In the genomic region with DNA sequence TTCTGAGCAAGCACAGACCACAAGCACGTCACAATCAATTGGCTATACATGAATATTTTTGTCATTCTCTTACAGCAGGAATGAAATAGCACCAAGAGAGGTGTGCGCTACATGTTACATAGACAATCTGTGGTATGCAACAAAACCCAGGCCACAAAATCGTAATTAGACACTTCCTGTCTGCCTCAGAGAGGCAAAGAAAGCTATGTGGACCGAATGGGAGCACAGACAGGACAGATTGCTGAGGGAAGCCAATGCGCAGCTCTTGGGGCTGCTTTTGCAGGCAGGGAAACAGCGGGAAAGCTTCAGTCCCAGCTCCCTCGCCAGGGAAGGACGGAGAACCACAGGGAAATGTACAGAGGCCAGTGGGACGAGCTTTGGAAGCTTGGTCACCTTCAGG, we compare ENCODE assay signal across 22 cellular contexts. TPM values are rescaled to one million over a fixed set of nuclear protein-coding genes. Genes with fewer than 3 reads are reported as not detected.
A peak's percentile ranks its signal among the peaks of the same experiment; 100 is the strongest.
DNase-seq lines count a peak whose midpoint lies in the region; ATAC-seq and TF ChIP-seq lines count a peak whose summit lies in the region.
"Had no signal": no experiment of that assay in that cellular context is flagged by ENCODE, and none has a peak within 500 bp of the region (broad histone marks: within the 10 kb centered on the region; RNA-seq: fewer than 3 reads in every experiment).

No MANE protein-coding gene starts in this region.

- no peak for TF ChIP-seq RAD21 in IMR-90 (IDR thresholded peaks at IDR 0.05; ENCODE audit: low read length)

- no peaks in the 10 kb centered on the region for H3K9me3 ChIP-seq in IMR-90 (ENCODE audit: control insufficient read depth, insufficient read depth, low read length)
- H3K9me3 ChIP-seq in adipocyte (ENCODE audit: control insufficient read depth, low read length) = no peaks in the 10 kb centered on the region
- no peaks in the 10 kb centered on the region for H3K9me3 ChIP-seq in BE2C
- H3K9me3 ChIP-seq in upper lobe of right lung = no peaks in the 10 kb centered on the region
- H3K9me3 ChIP-seq: breast epithelium, left ventricle myocardium inferior, pancreas, right lobe of liver, tibial nerve had no signal

- dilution Hi-C loops in IMR-90 (cut with HindIII; ENCODE audit: low sequenced_read_pairs, unreplicated experiment) = no loop called here

- peak overlapping the region; percentile 90 for H3K14ac ChIP-seq in IMR-90 (replicated peaks; ENCODE audit: low read depth, low read length)

- peak overlapping the region; percentile 90 for H2BK120ac ChIP-seq in IMR-90 (ENCODE audit: low read depth, low read length)

- 32% methylated on average over 4 of the region's 9 CpGs; no CpG with 5 or more reads in 1 of the 2 experiments for WGBS in IMR-90 (ENCODE audit: extremely low coverage in 2 of 2, insufficient read length in 1 of 2), 2 experiments

- TF ChIP-seq CTCF in AG10803 (conservative IDR thresholded peaks at IDR 0.05; ENCODE audit: low read length) (no peak), IMR-90 (conservative IDR thresholded peaks at IDR 0.05; ENCODE audit: low read depth, low read length) (no peak), BE2C (IDR thresholded peaks at IDR 0.05; ENCODE audit: low read depth, low read length) (no peak), upper lobe of right lung (IDR thresholded peaks at IDR 0.05) (no peak)

- DNase-seq in AG10803 (ENCODE audit: low read depth) = peak; percentile 29
- peak; percentile 33 for DNase-seq in IMR-90
- DNase-seq in adipocyte (ENCODE audit: low read depth) = peak; percentile 17
- peak; percentile 72 for DNase-seq in islet precursor cell
- DNase-seq in BE2C = no peak
- DNase-seq in upper lobe of right lung = no peak
- no peak for DNase-seq in activated CD8-positive, alpha-beta T cell treated with anti-CD3 and anti-CD28 coated beads, Interleukin-2, amount 10 ng/mL, durations not matched to agents 7 days and 5 days
- DNase-seq: activated B cell treated with CpG ODN at 0.5 μM for 24 hours; activated CD4-positive, alpha-beta memory T cell treated with anti-CD3 and anti-CD28 coated beads, Interleukin-2, amount 10 ng/mL, durations not matched to agents 7 days and 5 days; activated T-cell treated with anti-CD3 and anti-CD28 coated beads, Interleukin-2, amount 50 U/mL, for 24 hours; dorsolateral prefrontal cortex; left ventricle myocardium inferior; NCI-H1694; NK-92 treated with Interleukin-12 subunit alpha and Interleukin-12 subunit beta, amount 100 ng/mL, for 24 hours; pancreas; right lobe of liver; stimulated activated naive CD8-positive, alpha-beta T cell treated with anti-CD3 and anti-CD28 coated beads, Interleukin-15, Interleukin-2, amounts not matched to agents 100 U/mL and 50 U/mL, for 24 hours had no signal

- peak overlapping the region; percentile 84; the same call in 2 of the 3 replicates for H2BK15ac ChIP-seq in IMR-90 (ENCODE audit: low read depth, low read length)

- POLR2A ChIA-PET in IMR-90 (lab: Charles Lee; ENCODE audit: unreplicated experiment) = interaction anchor here (0.6 kb wide), 1 partner anchor 44 kb away, joined by 4 read pairs; no protein-coding TSS in a partner anchor
- POLR2A ChIA-PET in activated CD8-positive, alpha-beta T cell treated with anti-CD3 and anti-CD28 coated beads, Interleukin-2, amount 10 ng/mL, durations not matched to agents 7 days and 5 days (lab: Charles Lee) = no interaction called here

- H4K5ac ChIP-seq in IMR-90 (ENCODE audit: low read depth, low read length) = peak overlapping the region; percentile 90

- peak overlapping the region; percentile 62; the same call in 1 of the 2 replicates for H3K23ac ChIP-seq in IMR-90 (ENCODE audit: low read depth, low read length)

- no peaks in the 10 kb centered on the region for H3K9me3 Mint-ChIP-seq in activated CD8-positive, alpha-beta T cell treated with anti-CD3 and anti-CD28 coated beads, Interleukin-2, amount 10 ng/mL, durations not matched to agents 7 days and 5 days (ENCODE audit: insufficient read depth)
- H3K9me3 Mint-ChIP-seq: activated B cell treated with CpG ODN at 0.5 μM for 24 hours; activated CD4-positive, alpha-beta memory T cell treated with anti-CD3 and anti-CD28 coated beads, Interleukin-2, amount 10 ng/mL, durations not matched to agents 7 days and 5 days; activated naive CD4-positive, alpha-beta T cell treated with anti-CD3 and anti-CD28 coated beads, Interleukin-2, amount 50 U/mL, for 72 hours; activated T-cell treated with anti-CD3 and anti-CD28 coated beads, Interleukin-2, amount 50 U/mL, for 24 hours had no signal

- no peaks in the 10 kb centered on the region for H3K36me3 Mint-ChIP-seq in activated CD8-positive, alpha-beta T cell treated with anti-CD3 and anti-CD28 coated beads, Interleukin-2, amount 10 ng/mL, durations not matched to agents 7 days and 5 days (ENCODE audit: low read depth)
- H3K36me3 Mint-ChIP-seq: activated naive CD4-positive, alpha-beta T cell treated with anti-CD3 and anti-CD28 coated beads, Interleukin-2, amount 50 U/mL, for 72 hours had no signal

- CTCF ChIA-PET in IMR-90 (lab: Yijun Ruan, JAX) = interaction anchor here (1.0 kb wide), 1 partner anchor 42 kb away, joined by 3 read pairs; no protein-coding TSS in a partner anchor
- CTCF ChIA-PET in activated CD8-positive, alpha-beta T cell treated with anti-CD3 and anti-CD28 coated beads, Interleukin-2, amount 10 ng/mL, durations not matched to agents 7 days and 5 days (lab: Charles Lee) = interaction anchor here (0.7 kb wide), 1 partner anchor 103 kb away, joined by 3 read pairs; no protein-coding TSS in a partner anchor

- TF ChIP-seq POLR2A in IMR-90 (IDR thresholded peaks at IDR 0.05; ENCODE audit: low read depth, low read length) = no peak

- no peaks in the 10 kb centered on the region for H3K79me1 ChIP-seq in IMR-90 (ENCODE audit: low read depth in 1 of 2, low read length in 2 of 2)

- peak overlapping the region; percentile 65; the same call in 1 of the 2 replicates for H2AK5ac ChIP-seq in IMR-90 (ENCODE audit: low read depth, low read length)

- peaks cover 5% of the 10 kb centered on the region for H3K4me1 Mint-ChIP-seq in activated CD8-positive, alpha-beta T cell treated with anti-CD3 and anti-CD28 coated beads, Interleukin-2, amount 10 ng/mL, durations not matched to agents 7 days and 5 days (ENCODE audit: low read depth)

- peaks cover 22% of the 10 kb centered on the region for H3K27me3 Mint-ChIP-seq in activated CD8-positive, alpha-beta T cell treated with anti-CD3 and anti-CD28 coated beads, Interleukin-2, amount 10 ng/mL, durations not matched to agents 7 days and 5 days (ENCODE audit: low read depth)

- H3K9me1 ChIP-seq in IMR-90 (ENCODE audit: insufficient read depth, low read length) = peaks cover 17% of the 10 kb centered on the region

- intact Hi-C loops in IMR-90 (cut with micrococcal nuclease) = loop anchor here (2.0 to 5.0 kb wide), 2 partner anchors 32 to 54 kb away; no protein-coding TSS in a partner anchor
- intact Hi-C loops in upper lobe of right lung (cut with DNase I) = no loop called here

- peak overlapping the region; percentile 96 for H3K18ac ChIP-seq in IMR-90 (ENCODE audit: low read depth, low read length)

- peak overlapping the region; percentile 23; the same call in 1 of the 2 replicates for H3K4me2 ChIP-seq in IMR-90 (ENCODE audit: low read depth, low read length)

- no peak overlapping the region for H3K4me3 Mint-ChIP-seq in activated CD8-positive, alpha-beta T cell treated with anti-CD3 and anti-CD28 coated beads, Interleukin-2, amount 10 ng/mL, durations not matched to agents 7 days and 5 days
- H3K4me3 Mint-ChIP-seq: activated B cell treated with CpG ODN at 0.5 μM for 24 hours; activated CD4-positive, alpha-beta memory T cell treated with anti-CD3 and anti-CD28 coated beads, Interleukin-2, amount 10 ng/mL, durations not matched to agents 7 days and 5 days; activated T-cell treated with anti-CD3 and anti-CD28 coated beads, Interleukin-2, amount 50 U/mL, for 24 hours had no signal

- ATAC-seq in IMR-90 (ENCODE audit: low read depth) = peak; percentile 12; the same call in 1 of the 2 replicates
- no peak for ATAC-seq in upper lobe of right lung
- ATAC-seq in GM19395 (IDR thresholded peaks at IDR 0.05; ENCODE audit: unreplicated experiment) = no peak
- ATAC-seq in activated CD8-positive, alpha-beta T cell treated with anti-CD3 and anti-CD28 coated beads, Interleukin-2, amount 10 ng/mL, durations not matched to agents 7 days and 5 days = no peak
- ATAC-seq: activated naive CD4-positive, alpha-beta T cell treated with anti-CD3 and anti-CD28 coated beads, Interleukin-2, amount 50 U/mL, for 72 hours; pancreas; right lobe of liver; Right ventricle myocardium inferior; stimulated activated naive CD8-positive, alpha-beta T cell treated with anti-CD3 and anti-CD28 coated beads, Interleukin-15, Interleukin-2, amounts not matched to agents 100 U/mL and 50 U/mL, for 24 hours had no signal

- H4K8ac ChIP-seq in IMR-90 (ENCODE audit: low read depth in 2 of 2, low read length in 2 of 2) = peak overlapping the region; percentile 7 to 86; a peak in 3 of 4 replicates

- no peak overlapping the region for H3K56ac ChIP-seq in IMR-90 (ENCODE audit: extremely low read depth, insufficient read depth, low read length)

- H3K36me3 ChIP-seq in IMR-90 (ENCODE audit: control insufficient read depth, insufficient read depth, low read length) = no peaks in the 10 kb centered on the region
- H3K36me3 ChIP-seq in adipocyte (ENCODE audit: control insufficient read depth, insufficient read depth, low read length, severe bottlenecking) = no peaks in the 10 kb centered on the region
- no peaks in the 10 kb centered on the region for H3K36me3 ChIP-seq in BE2C
- H3K36me3 ChIP-seq in upper lobe of right lung = no peaks in the 10 kb centered on the region
- H3K36me3 ChIP-seq: breast epithelium, pancreas, right lobe of liver had no signal

- no peak overlapping the region for H3K27ac Mint-ChIP-seq in activated CD8-positive, alpha-beta T cell treated with anti-CD3 and anti-CD28 coated beads, Interleukin-2, amount 10 ng/mL, durations not matched to agents 7 days and 5 days
- H3K27ac Mint-ChIP-seq: activated B cell treated with CpG ODN at 0.5 μM for 24 hours; activated CD4-positive, alpha-beta memory T cell treated with anti-CD3 and anti-CD28 coated beads, Interleukin-2, amount 10 ng/mL, durations not matched to agents 7 days and 5 days; activated naive CD4-positive, alpha-beta T cell treated with anti-CD3 and anti-CD28 coated beads, Interleukin-2, amount 50 U/mL, for 72 hours; activated T-cell treated with anti-CD3 and anti-CD28 coated beads, Interleukin-2, amount 50 U/mL, for 24 hours had no signal

- H3K4me1 ChIP-seq in IMR-90 (ENCODE audit: control insufficient read depth, insufficient read depth, low read length) (peaks cover 20% of the 10 kb centered on the region), adipocyte (ENCODE audit: control insufficient read depth, insufficient read depth, low read length) (peaks cover 23% of the 10 kb centered on the region), BE2C (no peaks in the 10 kb centered on the region; the same call in 1 of the 2 replicates), upper lobe of right lung (peaks cover 8% of the 10 kb centered on the region)
- H3K4me1 ChIP-seq: breast epithelium, pancreas, right lobe of liver, tibial nerve had no signal

- H3K9ac ChIP-seq in IMR-90 (ENCODE audit: low read depth, low read length) = no peak overlapping the region
- no peak overlapping the region for H3K9ac ChIP-seq in adipocyte (ENCODE audit: low read length)

- in situ Hi-C loops in IMR-90 (cut with MboI; ENCODE audit: low sequenced_read_pairs) = no loop called here

- H2BK20ac ChIP-seq in IMR-90 (ENCODE audit: low read depth, low read length) = peak overlapping the region; percentile 86

- H2AFZ ChIP-seq in IMR-90 (replicated peaks; ENCODE audit: low read length, poor library complexity) = peak overlapping the region; percentile 83

- H3K27me3 ChIP-seq in IMR-90 (ENCODE audit: control insufficient read depth, insufficient read depth, low read length) = no peaks in the 10 kb centered on the region
- no peaks in the 10 kb centered on the region for H3K27me3 ChIP-seq in adipocyte (replicated peaks; ENCODE audit: control insufficient read depth, insufficient read depth, low read length)
- no peaks in the 10 kb centered on the region for H3K27me3 ChIP-seq in BE2C
- H3K27me3 ChIP-seq in upper lobe of right lung = no peaks in the 10 kb centered on the region
- H3K27me3 ChIP-seq: breast epithelium, dorsolateral prefrontal cortex, pancreas, right lobe of liver, tibial nerve had no signal

- no peaks in the 10 kb centered on the region for H4K20me1 ChIP-seq in IMR-90 (ENCODE audit: insufficient read depth, low read length)

- H3K27ac ChIP-seq in IMR-90 (ENCODE audit: insufficient read depth, low read length) (peak overlapping the region; percentile 26), upper lobe of right lung (no peak overlapping the region)
- H3K27ac ChIP-seq: breast epithelium, dorsolateral prefrontal cortex, left ventricle myocardium inferior, right lobe of liver, tibial nerve had no signal

- peak overlapping the region; percentile 86 for H2AK9ac ChIP-seq in IMR-90 (replicated peaks; ENCODE audit: low read depth, low read length, poor library complexity)

- peak overlapping the region; percentile 92 for H4K91ac ChIP-seq in IMR-90 (ENCODE audit: insufficient read depth, low read depth, low read length)

- peak overlapping the region; percentile 91 for H3K4ac ChIP-seq in IMR-90 (ENCODE audit: low read depth, low read length)

- peak overlapping the region; percentile 91 for H2BK5ac ChIP-seq in IMR-90 (ENCODE audit: low read depth, low read length, poor library complexity, severe bottlenecking)

- H3K4me3 ChIP-seq in AG10803 (ENCODE audit: low read length) (no peak overlapping the region), IMR-90 (ENCODE audit: insufficient read depth, low read depth, low read length) (no peak overlapping the region), adipocyte (ENCODE audit: low read length) (no peak overlapping the region), BE2C (ENCODE audit: low read depth, low read length) (no peak overlapping the region), upper lobe of right lung (no peak overlapping the region)
- H3K4me3 ChIP-seq: breast epithelium, dorsolateral prefrontal cortex, left ventricle myocardium inferior, pancreas, right lobe of liver, tibial nerve had no signal

- no TSS peak for BruUV-seq in IMR-90 (replicated peaks; lab: Mats Ljungman, UMichigan)

RNA-seq across cellular contexts. Expression of gene SERPINH1, which starts 40.9 kb away (rescaled TPM):
- total RNA-seq in IMR-90 (2012; rRNA removed) (772 and 841 TPM in 2 replicates), upper lobe of right lung (152 TPM)
- polyA plus RNA-seq in IMR-90 (2012; rRNA removed) = 1,857 and 1,944 TPM in 2 replicates
- 823 and 2,639 TPM in 2 replicates for polyA plus RNA-seq in IMR-90 (2012; cell fraction: cytosol; rRNA removed)
- 597 and 1,651 TPM in 2 replicates for polyA plus RNA-seq in IMR-90 (2012; cell fraction: nucleus; rRNA removed; ENCODE audit: low replicate concordance)
- polyA plus RNA-seq in BE2C (2012; ENCODE audit: insufficient read depth, insufficient read length, low read depth) = 387 TPM
- 10 to 100 TPM in 1 of 2 experiments, 1 to 10 TPM in 1; 9.3 to 10.8 TPM for total RNA-seq in activated CD8-positive, alpha-beta T cell treated with anti-CD3 and anti-CD28 coated beads, Interleukin-2, amount 10 ng/mL, durations not matched to agents 7 days and 5 days

Comparison
In these comparisons a context has a peak if more than half of its experiments do, and no peak if none do; other contexts are left out.
1. DNase-seq: peak in AG10803 (single experiment), IMR-90 (single experiment), adipocyte (single experiment) and islet precursor cell (single experiment); none in BE2C (single experiment), upper lobe of right lung (single experiment) and activated CD8-positive, alpha-beta T cell treated with anti-CD3 and anti-CD28 coated beads, Interleukin-2, amount 10 ng/mL, durations not matched to agents 7 days and 5 days (single experiment).
2. RNA of gene SERPINH1, which starts 40.9 kb away (total RNA-seq): 772 to 841 TPM in IMR-90 and 152 TPM in upper lobe of right lung (single experiment); 9.3 to 10.8 TPM in activated CD8-positive, alpha-beta T cell treated with anti-CD3 and anti-CD28 coated beads, Interleukin-2, amount 10 ng/mL, durations not matched to agents 7 days and 5 days; every median in the first group is over 10 times any median in the second.